Comparison of ENCODE assay signal across 9 cellular contexts in genomic region chr6:169384291-169384690, GRCh38.
"Had no signal": no experiment of that assay in that cellular context is flagged by ENCODE, and none has a peak within 500 bp of the region (broad histone marks: within the 10 kb centered on the region; RNA-seq: fewer than 3 reads in every experiment).

No MANE protein-coding gene starts in this region.

- H3K36me3 ChIP-seq: HAP-1 had no signal

- H3K4me3 ChIP-seq: GM23248, GM23338, HAP-1 had no signal

- H3K27ac ChIP-seq: GM23248 had no signal

- DNase-seq: GM23248, GOT3, H7, H9, HCEC 1CT, HFFc6 had no signal

- ATAC-seq: GM23338, HCT116 had no signal

- H3K4me1 ChIP-seq: HAP-1 had no signal

- H3K9me3 ChIP-seq: HAP-1 had no signal
